In the genomic region with DNA sequence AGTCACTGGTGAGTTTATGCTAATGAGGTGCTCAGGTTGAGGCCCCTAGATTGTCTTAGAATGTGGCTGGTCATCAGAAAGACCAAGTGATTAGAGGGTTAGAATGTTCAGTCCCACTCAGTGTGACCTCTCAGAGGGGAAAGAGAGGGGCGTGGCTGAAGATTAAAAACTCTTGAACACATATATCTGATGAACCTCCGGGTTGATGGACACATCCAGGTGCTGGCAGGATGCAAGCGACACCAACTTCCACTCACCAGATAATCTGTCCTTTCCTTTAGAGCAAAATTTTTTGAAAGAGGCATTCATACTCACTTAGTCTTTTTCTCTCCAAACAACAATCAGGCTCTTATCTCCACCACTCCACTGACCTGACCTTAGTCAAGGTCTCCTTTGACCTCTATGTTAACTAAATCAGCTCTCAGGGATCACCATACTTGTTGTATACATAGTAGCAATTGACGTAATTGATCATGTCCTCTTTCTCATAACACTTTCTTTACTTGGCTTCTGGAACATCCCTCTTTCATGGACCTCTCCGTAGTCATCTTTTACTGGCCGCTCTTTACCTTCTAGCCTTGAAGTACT, we compare ENCODE assay signal across 1 cellular context.
A peak's percentile ranks its signal among the peaks of the same experiment; 100 is the strongest.
TF ChIP-seq lines count a peak whose summit lies in the region.

No MANE protein-coding gene starts in this region.

TF ChIP-seq in HepG2, 621 proteins besides CTCF, POLR2A, EP300 and RAD21 (continued from another document and continues in another):
- TF ChIP-seq, protein P1, sequence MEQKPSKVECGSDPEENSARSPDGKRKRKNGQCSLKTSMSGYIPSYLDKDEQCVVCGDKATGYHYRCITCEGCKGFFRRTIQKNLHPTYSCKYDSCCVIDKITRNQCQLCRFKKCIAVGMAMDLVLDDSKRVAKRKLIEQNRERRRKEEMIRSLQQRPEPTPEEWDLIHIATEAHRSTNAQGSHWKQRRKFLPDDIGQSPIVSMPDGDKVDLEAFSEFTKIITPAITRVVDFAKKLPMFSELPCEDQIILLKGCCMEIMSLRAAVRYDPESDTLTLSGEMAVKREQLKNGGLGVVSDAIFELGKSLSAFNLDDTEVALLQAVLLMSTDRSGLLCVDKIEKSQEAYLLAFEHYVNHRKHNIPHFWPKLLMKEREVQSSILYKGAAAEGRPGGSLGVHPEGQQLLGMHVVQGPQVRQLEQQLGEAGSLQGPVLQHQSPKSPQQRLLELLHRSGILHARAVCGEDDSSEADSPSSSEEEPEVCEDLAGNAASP (CRISPR knock-in tag; IDR thresholded peaks at IDR 0.05; ENCODE audit: borderline replicate concordance) = peak; percentile 38; the same call in 1 of the 2 replicates
- TF ChIP-seq MED1 (CRISPR knock-in tag; IDR thresholded peaks at IDR 0.05) (peak; percentile 48; the same call in 1 of the 2 replicates), ISL2 (CRISPR knock-in tag; IDR thresholded peaks at IDR 0.05) (no peak), XRCC5 (optimal IDR thresholded peaks at IDR 0.05; ENCODE audit: low read length) (no peak), MEIS2 (CRISPR knock-in tag; IDR thresholded peaks at IDR 0.05) (no peak), JUNB (CRISPR knock-in tag; IDR thresholded peaks at IDR 0.05; ENCODE audit: borderline replicate concordance) (no peak), GATAD2A (CRISPR knock-in tag; IDR thresholded peaks at IDR 0.05) (peak; percentile 62), NR2C2 (CRISPR knock-in tag; IDR thresholded peaks at IDR 0.05; ENCODE audit: borderline replicate concordance) (0 out of 2 replicates have a peak, but pooled peaks have one; percentile 33), MAFG (CRISPR knock-in tag; IDR thresholded peaks at IDR 0.05) (no peak), HHEX (CRISPR knock-in tag; IDR thresholded peaks at IDR 0.05) (peak; percentile 58; the same call in 1 of the 2 replicates), NFE2 (CRISPR knock-in tag; IDR thresholded peaks at IDR 0.05) (no peak), ARNTL (CRISPR knock-in tag; IDR thresholded peaks at IDR 0.05) (no peak), HDAC2 (CRISPR knock-in tag; IDR thresholded peaks at IDR 0.05) (no peak), SP140L (CRISPR knock-in tag; IDR thresholded peaks at IDR 0.05; ENCODE audit: borderline replicate concordance) (no peak), ISX (CRISPR knock-in tag; conservative IDR thresholded peaks at IDR 0.05) (no peak), ZNF570 (CRISPR knock-in tag; IDR thresholded peaks at IDR 0.05; ENCODE audit: borderline replicate concordance) (no peak), ZNF839 (CRISPR knock-in tag; IDR thresholded peaks at IDR 0.05; ENCODE audit: borderline replicate concordance) (no peak), ZSCAN20 (CRISPR knock-in tag; IDR thresholded peaks at IDR 0.05; ENCODE audit: borderline replicate concordance) (no peak), ZFYVE20 (CRISPR knock-in tag; IDR thresholded peaks at IDR 0.05; ENCODE audit: borderline replicate concordance, low read depth) (no peak), RARA (CRISPR knock-in tag; IDR thresholded peaks at IDR 0.05) (peak; percentile 82), POLR2G (IDR thresholded peaks at IDR 0.05; ENCODE audit: low read depth, low read length) (no peak), NFKB2 (CRISPR knock-in tag; IDR thresholded peaks at IDR 0.05; ENCODE audit: borderline replicate concordance) (no peak), DMAP1 (CRISPR knock-in tag; IDR thresholded peaks at IDR 0.05) (no peak), HNF4A (CRISPR knock-in tag; IDR thresholded peaks at IDR 0.05) (peak; percentile 34; the same call in 1 of the 2 replicates), ZNF768 (CRISPR knock-in tag; IDR thresholded peaks at IDR 0.05) (no peak), NR1H2 (CRISPR knock-in tag; IDR thresholded peaks at IDR 0.05; ENCODE audit: borderline replicate concordance, low read depth) (no peak), KLF16 (CRISPR knock-in tag; IDR thresholded peaks at IDR 0.05) (no peak)
- TF ChIP-seq, protein P2, sequence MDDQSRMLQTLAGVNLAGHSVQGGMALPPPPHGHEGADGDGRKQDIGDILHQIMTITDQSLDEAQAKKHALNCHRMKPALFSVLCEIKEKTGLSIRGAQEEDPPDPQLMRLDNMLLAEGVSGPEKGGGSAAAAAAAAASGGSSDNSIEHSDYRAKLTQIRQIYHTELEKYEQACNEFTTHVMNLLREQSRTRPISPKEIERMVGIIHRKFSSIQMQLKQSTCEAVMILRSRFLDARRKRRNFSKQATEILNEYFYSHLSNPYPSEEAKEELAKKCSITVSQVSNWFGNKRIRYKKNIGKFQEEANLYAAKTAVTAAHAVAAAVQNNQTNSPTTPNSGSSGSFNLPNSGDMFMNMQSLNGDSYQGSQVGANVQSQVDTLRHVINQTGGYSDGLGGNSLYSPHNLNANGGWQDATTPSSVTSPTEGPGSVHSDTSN (CRISPR knock-in tag; IDR thresholded peaks at IDR 0.05; ENCODE audit: borderline replicate concordance) = no peak
- TF ChIP-seq, protein P3, sequence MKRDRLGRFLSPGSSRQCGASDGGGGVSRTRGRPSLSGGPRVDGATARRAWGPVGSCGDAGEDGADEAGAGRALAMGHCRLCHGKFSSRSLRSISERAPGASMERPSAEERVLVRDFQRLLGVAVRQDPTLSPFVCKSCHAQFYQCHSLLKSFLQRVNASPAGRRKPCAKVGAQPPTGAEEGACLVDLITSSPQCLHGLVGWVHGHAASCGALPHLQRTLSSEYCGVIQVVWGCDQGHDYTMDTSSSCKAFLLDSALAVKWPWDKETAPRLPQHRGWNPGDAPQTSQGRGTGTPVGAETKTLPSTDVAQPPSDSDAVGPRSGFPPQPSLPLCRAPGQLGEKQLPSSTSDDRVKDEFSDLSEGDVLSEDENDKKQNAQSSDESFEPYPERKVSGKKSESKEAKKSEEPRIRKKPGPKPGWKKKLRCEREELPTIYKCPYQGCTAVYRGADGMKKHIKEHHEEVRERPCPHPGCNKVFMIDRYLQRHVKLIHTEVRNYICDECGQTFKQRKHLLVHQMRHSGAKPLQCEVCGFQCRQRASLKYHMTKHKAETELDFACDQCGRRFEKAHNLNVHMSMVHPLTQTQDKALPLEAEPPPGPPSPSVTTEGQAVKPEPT (CRISPR knock-in tag; IDR thresholded peaks at IDR 0.05; ENCODE audit: low read depth) = no peak
- TF ChIP-seq, protein P4, sequence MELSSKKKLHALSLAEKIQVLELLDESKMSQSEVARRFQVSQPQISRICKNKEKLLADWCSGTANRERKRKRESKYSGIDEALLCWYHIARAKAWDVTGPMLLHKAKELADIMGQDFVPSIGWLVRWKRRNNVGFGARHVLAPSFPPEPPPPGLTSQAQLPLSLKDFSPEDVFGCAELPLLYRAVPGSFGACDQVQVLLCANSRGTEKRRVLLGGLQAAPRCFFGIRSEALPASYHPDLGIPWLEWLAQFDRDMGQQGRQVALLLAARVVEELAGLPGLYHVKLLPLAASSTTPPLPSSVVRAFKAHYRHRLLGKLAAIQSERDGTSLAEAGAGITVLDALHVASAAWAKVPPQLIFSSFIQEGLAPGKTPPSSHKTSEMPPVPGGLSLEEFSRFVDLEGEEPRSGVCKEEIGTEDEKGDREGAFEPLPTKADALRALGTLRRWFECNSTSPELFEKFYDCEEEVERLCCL (CRISPR knock-in tag; IDR thresholded peaks at IDR 0.05; ENCODE audit: borderline replicate concordance) = no peak
- TF ChIP-seq, protein P5, sequence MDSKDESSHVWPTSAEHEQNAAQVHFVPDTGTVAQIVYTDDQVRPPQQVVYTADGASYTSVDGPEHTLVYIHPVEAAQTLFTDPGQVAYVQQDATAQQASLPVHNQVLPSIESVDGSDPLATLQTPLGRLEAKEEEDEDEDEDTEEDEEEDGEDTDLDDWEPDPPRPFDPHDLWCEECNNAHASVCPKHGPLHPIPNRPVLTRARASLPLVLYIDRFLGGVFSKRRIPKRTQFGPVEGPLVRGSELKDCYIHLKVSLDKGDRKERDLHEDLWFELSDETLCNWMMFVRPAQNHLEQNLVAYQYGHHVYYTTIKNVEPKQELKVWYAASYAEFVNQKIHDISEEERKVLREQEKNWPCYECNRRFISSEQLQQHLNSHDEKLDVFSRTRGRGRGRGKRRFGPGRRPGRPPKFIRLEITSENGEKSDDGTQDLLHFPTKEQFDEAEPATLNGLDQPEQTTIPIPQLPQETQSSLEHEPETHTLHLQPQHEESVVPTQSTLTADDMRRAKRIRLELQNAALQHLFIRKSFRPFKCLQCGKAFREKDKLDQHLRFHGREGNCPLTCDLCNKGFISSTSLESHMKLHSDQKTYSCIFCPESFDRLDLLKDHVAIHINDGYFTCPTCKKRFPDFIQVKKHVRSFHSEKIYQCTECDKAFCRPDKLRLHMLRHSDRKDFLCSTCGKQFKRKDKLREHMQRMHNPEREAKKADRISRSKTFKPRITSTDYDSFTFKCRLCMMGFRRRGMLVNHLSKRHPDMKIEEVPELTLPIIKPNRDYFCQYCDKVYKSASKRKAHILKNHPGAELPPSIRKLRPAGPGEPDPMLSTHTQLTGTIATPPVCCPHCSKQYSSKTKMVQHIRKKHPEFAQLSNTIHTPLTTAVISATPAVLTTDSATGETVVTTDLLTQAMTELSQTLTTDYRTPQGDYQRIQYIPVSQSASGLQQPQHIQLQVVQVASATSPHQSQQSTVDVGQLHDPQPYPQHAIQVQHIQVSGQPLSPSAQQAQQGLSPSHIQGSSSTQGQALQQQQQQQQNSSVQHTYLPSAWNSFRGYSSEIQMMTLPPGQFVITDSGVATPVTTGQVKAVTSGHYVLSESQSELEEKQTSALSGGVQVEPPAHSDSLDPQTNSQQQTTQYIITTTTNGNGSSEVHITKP (CRISPR knock-in tag; IDR thresholded peaks at IDR 0.05; ENCODE audit: low read depth) = no peak
- TF ChIP-seq, protein P6, sequence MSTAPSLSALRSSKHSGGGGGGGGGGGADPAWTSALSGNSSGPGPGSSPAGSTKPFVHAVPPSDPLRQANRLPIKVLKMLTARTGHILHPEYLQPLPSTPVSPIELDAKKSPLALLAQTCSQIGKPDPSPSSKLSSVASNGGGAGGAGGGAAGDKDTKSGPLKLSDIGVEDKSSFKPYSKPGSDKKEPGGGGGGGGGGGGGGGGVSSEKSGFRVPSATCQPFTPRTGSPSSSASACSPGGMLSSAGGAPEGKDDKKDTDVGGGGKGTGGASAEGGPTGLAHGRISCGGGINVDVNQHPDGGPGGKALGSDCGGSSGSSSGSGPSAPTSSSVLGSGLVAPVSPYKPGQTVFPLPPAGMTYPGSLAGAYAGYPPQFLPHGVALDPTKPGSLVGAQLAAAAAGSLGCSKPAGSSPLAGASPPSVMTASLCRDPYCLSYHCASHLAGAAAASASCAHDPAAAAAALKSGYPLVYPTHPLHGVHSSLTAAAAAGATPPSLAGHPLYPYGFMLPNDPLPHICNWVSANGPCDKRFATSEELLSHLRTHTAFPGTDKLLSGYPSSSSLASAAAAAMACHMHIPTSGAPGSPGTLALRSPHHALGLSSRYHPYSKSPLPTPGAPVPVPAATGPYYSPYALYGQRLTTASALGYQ (CRISPR knock-in tag; IDR thresholded peaks at IDR 0.05) = peak; percentile 22; the same call in 1 of the 2 replicates
- TF ChIP-seq, protein P7, sequence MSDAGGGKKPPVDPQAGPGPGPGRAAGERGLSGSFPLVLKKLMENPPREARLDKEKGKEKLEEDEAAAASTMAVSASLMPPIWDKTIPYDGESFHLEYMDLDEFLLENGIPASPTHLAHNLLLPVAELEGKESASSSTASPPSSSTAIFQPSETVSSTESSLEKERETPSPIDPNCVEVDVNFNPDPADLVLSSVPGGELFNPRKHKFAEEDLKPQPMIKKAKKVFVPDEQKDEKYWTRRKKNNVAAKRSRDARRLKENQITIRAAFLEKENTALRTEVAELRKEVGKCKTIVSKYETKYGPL (CRISPR knock-in tag; IDR thresholded peaks at IDR 0.05) = no peak
- TF ChIP-seq, protein P8, sequence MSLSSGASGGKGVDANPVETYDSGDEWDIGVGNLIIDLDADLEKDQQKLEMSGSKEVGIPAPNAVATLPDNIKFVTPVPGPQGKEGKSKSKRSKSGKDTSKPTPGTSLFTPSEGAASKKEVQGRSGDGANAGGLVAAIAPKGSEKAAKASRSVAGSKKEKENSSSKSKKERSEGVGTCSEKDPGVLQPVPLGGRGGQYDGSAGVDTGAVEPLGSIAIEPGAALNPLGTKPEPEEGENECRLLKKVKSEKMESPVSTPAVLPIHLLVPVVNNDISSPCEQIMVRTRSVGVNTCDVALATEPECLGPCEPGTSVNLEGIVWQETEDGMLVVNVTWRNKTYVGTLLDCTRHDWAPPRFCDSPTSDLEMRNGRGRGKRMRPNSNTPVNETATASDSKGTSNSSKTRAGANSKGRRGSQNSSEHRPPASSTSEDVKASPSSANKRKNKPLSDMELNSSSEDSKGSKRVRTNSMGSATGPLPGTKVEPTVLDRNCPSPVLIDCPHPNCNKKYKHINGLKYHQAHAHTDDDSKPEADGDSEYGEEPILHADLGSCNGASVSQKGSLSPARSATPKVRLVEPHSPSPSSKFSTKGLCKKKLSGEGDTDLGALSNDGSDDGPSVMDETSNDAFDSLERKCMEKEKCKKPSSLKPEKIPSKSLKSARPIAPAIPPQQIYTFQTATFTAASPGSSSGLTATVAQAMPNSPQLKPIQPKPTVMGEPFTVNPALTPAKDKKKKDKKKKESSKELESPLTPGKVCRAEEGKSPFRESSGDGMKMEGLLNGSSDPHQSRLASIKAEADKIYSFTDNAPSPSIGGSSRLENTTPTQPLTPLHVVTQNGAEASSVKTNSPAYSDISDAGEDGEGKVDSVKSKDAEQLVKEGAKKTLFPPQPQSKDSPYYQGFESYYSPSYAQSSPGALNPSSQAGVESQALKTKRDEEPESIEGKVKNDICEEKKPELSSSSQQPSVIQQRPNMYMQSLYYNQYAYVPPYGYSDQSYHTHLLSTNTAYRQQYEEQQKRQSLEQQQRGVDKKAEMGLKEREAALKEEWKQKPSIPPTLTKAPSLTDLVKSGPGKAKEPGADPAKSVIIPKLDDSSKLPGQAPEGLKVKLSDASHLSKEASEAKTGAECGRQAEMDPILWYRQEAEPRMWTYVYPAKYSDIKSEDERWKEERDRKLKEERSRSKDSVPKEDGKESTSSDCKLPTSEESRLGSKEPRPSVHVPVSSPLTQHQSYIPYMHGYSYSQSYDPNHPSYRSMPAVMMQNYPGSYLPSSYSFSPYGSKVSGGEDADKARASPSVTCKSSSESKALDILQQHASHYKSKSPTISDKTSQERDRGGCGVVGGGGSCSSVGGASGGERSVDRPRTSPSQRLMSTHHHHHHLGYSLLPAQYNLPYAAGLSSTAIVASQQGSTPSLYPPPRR (CRISPR knock-in tag; IDR thresholded peaks at IDR 0.05; ENCODE audit: borderline replicate concordance) = peak; percentile 44; the same call in 1 of the 2 replicates
- TF ChIP-seq, protein P9, sequence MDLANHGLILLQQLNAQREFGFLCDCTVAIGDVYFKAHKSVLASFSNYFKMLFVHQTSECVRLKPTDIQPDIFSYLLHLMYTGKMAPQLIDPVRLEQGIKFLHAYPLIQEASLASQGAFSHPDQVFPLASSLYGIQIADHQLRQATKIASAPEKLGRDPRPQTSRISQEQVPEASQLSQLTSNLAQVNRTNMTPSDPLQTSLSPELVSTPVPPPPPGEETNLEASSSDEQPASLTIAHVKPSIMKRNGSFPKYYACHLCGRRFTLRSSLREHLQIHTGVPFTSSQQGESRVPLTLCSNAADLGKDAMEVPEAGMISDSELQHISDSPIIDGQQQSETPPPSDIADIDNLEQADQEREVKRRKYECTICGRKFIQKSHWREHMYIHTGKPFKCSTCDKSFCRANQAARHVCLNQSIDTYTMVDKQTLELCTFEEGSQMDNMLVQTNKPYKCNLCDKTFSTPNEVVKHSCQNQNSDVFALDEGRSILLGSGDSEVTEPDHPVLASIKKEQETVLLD (CRISPR knock-in tag; IDR thresholded peaks at IDR 0.05; ENCODE audit: low read depth) = no peak
- TF ChIP-seq, protein P10, sequence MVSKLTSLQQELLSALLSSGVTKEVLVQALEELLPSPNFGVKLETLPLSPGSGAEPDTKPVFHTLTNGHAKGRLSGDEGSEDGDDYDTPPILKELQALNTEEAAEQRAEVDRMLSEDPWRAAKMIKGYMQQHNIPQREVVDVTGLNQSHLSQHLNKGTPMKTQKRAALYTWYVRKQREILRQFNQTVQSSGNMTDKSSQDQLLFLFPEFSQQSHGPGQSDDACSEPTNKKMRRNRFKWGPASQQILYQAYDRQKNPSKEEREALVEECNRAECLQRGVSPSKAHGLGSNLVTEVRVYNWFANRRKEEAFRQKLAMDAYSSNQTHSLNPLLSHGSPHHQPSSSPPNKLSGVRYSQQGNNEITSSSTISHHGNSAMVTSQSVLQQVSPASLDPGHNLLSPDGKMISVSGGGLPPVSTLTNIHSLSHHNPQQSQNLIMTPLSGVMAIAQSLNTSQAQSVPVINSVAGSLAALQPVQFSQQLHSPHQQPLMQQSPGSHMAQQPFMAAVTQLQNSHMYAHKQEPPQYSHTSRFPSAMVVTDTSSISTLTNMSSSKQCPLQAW (CRISPR knock-in tag; IDR thresholded peaks at IDR 0.05) = no peak
